ENCODE assay signal across 10 cellular contexts in the genomic region with DNA sequence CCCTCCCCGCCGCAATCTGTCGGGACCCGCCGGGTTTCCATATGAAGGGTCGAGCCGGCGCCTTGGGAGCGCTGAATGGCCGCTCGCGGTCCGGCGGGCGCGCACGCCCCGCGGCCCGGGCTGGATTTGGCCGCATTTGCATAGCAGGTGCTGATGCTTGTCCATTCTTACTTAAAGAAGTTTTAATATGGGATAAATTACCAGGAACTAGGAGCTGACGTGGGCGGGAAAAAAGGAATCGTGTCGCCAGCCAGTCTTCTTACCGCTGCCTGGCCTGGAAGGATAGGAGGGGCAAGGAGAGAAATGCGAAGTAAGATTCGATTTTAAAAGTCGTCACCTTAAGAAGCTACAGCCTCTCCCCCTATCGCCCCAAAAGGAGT. TPM values are rescaled to one million over a fixed set of nuclear protein-coding genes. Genes with fewer than 3 reads are reported as not detected.
DNase-seq lines count a peak whose midpoint lies in the region; ATAC-seq, FAIRE-seq and TF ChIP-seq lines count a peak whose summit lies in the region.
"Had no signal": no experiment of that assay in that cellular context is flagged by ENCODE, and none has a peak within 500 bp of the region (broad histone marks: within the 10 kb centered on the region; RNA-seq: fewer than 3 reads in every experiment).

No MANE protein-coding gene starts in this region.

- no peak for TF ChIP-seq POLR2A in GM12892 (IDR thresholded peaks at IDR 0.05; ENCODE audit: low read depth, low read length)

- no peaks in the 10 kb centered on the region for H3K36me3 Mint-ChIP-seq in activated CD4-positive, alpha-beta T cell treated with anti-CD3 and anti-CD28 coated beads for 36 hours (ENCODE audit: low read depth)
- no peaks in the 10 kb centered on the region for H3K36me3 Mint-ChIP-seq in astrocyte (ENCODE audit: low read depth, unreplicated experiment)

- peaks cover 9% of the 10 kb centered on the region for H3K4me1 ChIP-seq in astrocyte (ENCODE audit: insufficient read depth, low read length)
- H3K4me1 ChIP-seq in lower lobe of right lung: peaks cover 16% of the 10 kb centered on the region
- H3K4me1 ChIP-seq in subcutaneous abdominal adipose tissue (ENCODE audit: control insufficient read depth in 5 of 5, insufficient read depth in 5 of 5, low read length in 5 of 5): peaks cover 0 to 19% (median 18%) of the 10 kb centered on the region in 5 donors

- peak overlapping the region; percentile 72 for H3K4me2 ChIP-seq in astrocyte (ENCODE audit: low read length)

- H3K27me3 Mint-ChIP-seq in activated CD4-positive, alpha-beta T cell treated with anti-CD3 and anti-CD28 coated beads for 36 hours: peaks cover 71% of the 10 kb centered on the region
- H3K27me3 Mint-ChIP-seq in astrocyte (ENCODE audit: low read depth, unreplicated experiment): peaks cover 91% of the 10 kb centered on the region

- CTCF ChIA-PET in activated CD4-positive, alpha-beta T cell treated with anti-CD3 and anti-CD28 coated beads for 36 hours (lab: Charles Lee): interaction anchor here (0.7 to 1.1 kb wide), 3 partner anchors 16 to 89 kb away, joined by 3 to 4 read pairs (median 3); no protein-coding TSS in a partner anchor

- no peaks in the 10 kb centered on the region for H3K79me2 ChIP-seq in astrocyte (ENCODE audit: insufficient read depth, low read length)

- H3K27me3 ChIP-seq in astrocyte (ENCODE audit: insufficient read depth, low read length): peaks cover 96% of the 10 kb centered on the region
- peaks cover 88% of the 10 kb centered on the region for H3K27me3 ChIP-seq in lower lobe of right lung (ENCODE audit: low read depth)
- peaks cover 21 to 76% (median 49%) of the 10 kb centered on the region in 5 donors for H3K27me3 ChIP-seq in subcutaneous abdominal adipose tissue (ENCODE audit: control insufficient read depth in 5 of 5, insufficient read depth in 4 of 5, low read length in 5 of 5)

- no peak for DNase-seq in activated CD4-positive, alpha-beta T cell treated with anti-CD3 and anti-CD28 coated beads for 36 hours
- DNase-seq in activated CD4-positive, alpha-beta T cell treated with anti-CD3 and anti-CD28 coated beads for 1 hour: no peak
- DNase-seq in astrocyte (ENCODE audit: low read depth) (no peak), lower lobe of right lung (no peak), GM12892 (ENCODE audit: insufficient read length) (no peak), COR-L47 (lab: John Stamatoyannopoulos, UW) (no peak)
- DNase-seq: hippocampal formation had no signal

- H3K9me3 Mint-ChIP-seq in activated CD4-positive, alpha-beta T cell treated with anti-CD3 and anti-CD28 coated beads for 36 hours (ENCODE audit: low read depth): no peaks in the 10 kb centered on the region
- H3K9me3 Mint-ChIP-seq in astrocyte (ENCODE audit: unreplicated experiment): peaks cover under 1% of the 10 kb centered on the region

- H2AFZ ChIP-seq in astrocyte (ENCODE audit: low read depth, low read length): no peak overlapping the region

- intact Hi-C loops in activated CD4-positive, alpha-beta T cell treated with anti-CD3 and anti-CD28 coated beads for 36 hours (cut with DNase I, micrococcal nuclease): loop anchor here (5.0 kb wide), 2 partner anchors 52 to 517 kb away; no protein-coding TSS in a partner anchor
- intact Hi-C loops in lower lobe of right lung (cut with DNase I): no loop called here

- no peaks in the 10 kb centered on the region for H3K9me3 ChIP-seq in astrocyte (ENCODE audit: insufficient read depth, low read depth, low read length)
- no peaks in the 10 kb centered on the region for H3K9me3 ChIP-seq in lower lobe of right lung
- H3K9me3 ChIP-seq in subcutaneous abdominal adipose tissue (ENCODE audit: control insufficient read depth in 5 of 5, low read length in 5 of 5): no peaks in the 10 kb centered on the region

- H3K36me3 ChIP-seq in astrocyte (ENCODE audit: insufficient read depth, low read length) (no peaks in the 10 kb centered on the region), lower lobe of right lung (no peaks in the 10 kb centered on the region), subcutaneous abdominal adipose tissue (ENCODE audit: control insufficient read depth in 5 of 5, insufficient read depth in 5 of 5, low read length in 5 of 5) (no peaks in the 10 kb centered on the region)

- POLR2A ChIA-PET in activated CD4-positive, alpha-beta T cell treated with anti-CD3 and anti-CD28 coated beads for 36 hours (lab: Charles Lee): interaction anchor here (0.6 kb wide), 1 partner anchor 120 kb away, joined by 3 read pairs; no protein-coding TSS in a partner anchor

- no peak overlapping the region for H3K27ac ChIP-seq in astrocyte (ENCODE audit: low read depth, low read length)
- H3K27ac ChIP-seq in lower lobe of right lung: no peak overlapping the region
- no peak overlapping the region for H3K27ac ChIP-seq in subcutaneous abdominal adipose tissue (ENCODE audit: low read depth, low read length)

- no peak overlapping the region for H3K9ac ChIP-seq in astrocyte (ENCODE audit: low read length)
- peak overlapping the region in 2 of 5 donors; percentile 55 to 65 for H3K9ac ChIP-seq in subcutaneous abdominal adipose tissue (ENCODE audit: low read length in 5 of 5)

- H3K4me3 ChIP-seq in astrocyte (ENCODE audit: insufficient read depth, low read depth, low read length) (peak overlapping the region; percentile 34), lower lobe of right lung (peak overlapping the region; percentile 58), subcutaneous abdominal adipose tissue (ENCODE audit: low read depth in 1 of 5, low read length in 5 of 5) (peak overlapping the region; percentile 68 to 81 (median 71))

- no peak for ATAC-seq in activated CD4-positive, alpha-beta T cell treated with anti-CD3 and anti-CD28 coated beads for 36 hours
- ATAC-seq in lower lobe of right lung: peak in 1 of 2 donors; percentile 13
- ATAC-seq in HG02798 (IDR thresholded peaks at IDR 0.05; ENCODE audit: poor library complexity, unreplicated experiment): no peak

- no peak for TF ChIP-seq CTCF in astrocyte (IDR thresholded peaks at IDR 0.05; ENCODE audit: insufficient read depth, low read depth, low read length)
- no peak for TF ChIP-seq CTCF in lower lobe of right lung (IDR thresholded peaks at IDR 0.05)

- FAIRE-seq in astrocyte (lab: Jason Lieb, UNC): no peak
- no peak for FAIRE-seq in GM12892 (lab: Jason Lieb, UNC)

- H3K4me3 Mint-ChIP-seq in activated CD4-positive, alpha-beta T cell treated with anti-CD3 and anti-CD28 coated beads for 36 hours: peak overlapping the region; percentile 70
- H3K4me3 Mint-ChIP-seq in astrocyte (ENCODE audit: unreplicated experiment): no peak overlapping the region

- H3K4me1 Mint-ChIP-seq in activated CD4-positive, alpha-beta T cell treated with anti-CD3 and anti-CD28 coated beads for 36 hours: peaks cover 9% of the 10 kb centered on the region
- H3K4me1 Mint-ChIP-seq in astrocyte (ENCODE audit: low read depth, unreplicated experiment): peaks cover 1% of the 10 kb centered on the region

- H4K20me1 ChIP-seq in astrocyte (ENCODE audit: insufficient read depth, low read length): no peaks in the 10 kb centered on the region

- H3K27ac Mint-ChIP-seq in activated CD4-positive, alpha-beta T cell treated with anti-CD3 and anti-CD28 coated beads for 36 hours: no peak overlapping the region
- H3K27ac Mint-ChIP-seq in astrocyte (ENCODE audit: unreplicated experiment): no peak overlapping the region

RNA-seq across cellular contexts. Expression of a gene that starts 8.9 kb away (rescaled TPM):
- not detected for total RNA-seq in activated CD4-positive, alpha-beta T cell treated with anti-CD3 and anti-CD28 coated beads for 36 hours
- total RNA-seq in astrocyte (not detected in 2 replicates), lower lobe of right lung (not detected)
- polyA plus RNA-seq in GM12892 (2012; ENCODE audit: missing spikeins): not detected
- polyA plus RNA-seq: AG04450 had no signal

RNA-seq across cellular contexts. Expression of a gene that starts 34.1 kb away (rescaled TPM):
- not detected for total RNA-seq in activated CD4-positive, alpha-beta T cell treated with anti-CD3 and anti-CD28 coated beads for 36 hours
- total RNA-seq in astrocyte (0.53 and 1.0 TPM in 2 replicates), lower lobe of right lung (42.4 TPM)
- polyA plus RNA-seq in GM12892 (2012; ENCODE audit: missing spikeins): not detected
- polyA plus RNA-seq: AG04450 had no signal

Comparison
In these comparisons a context has a peak if more than half of its experiments do, and no peak if none do; other contexts are left out.
1. RNA of a gene that starts 34.1 kb away (total RNA-seq): 42.4 TPM in lower lobe of right lung (single experiment); 0.53 to 1.0 TPM in astrocyte and not detected in activated CD4-positive, alpha-beta T cell treated with anti-CD3 and anti-CD28 coated beads for 36 hours; every median in the first group is over 10 times any median in the second.
2. Peak in every context shown above with its lines, with median percentiles within 50 percentile points of each other: H3K4me3 ChIP-seq.